In genomic region chr3:113802795-113803455, GRCh38 we compare ENCODE assay signal across 16 cellular contexts. TPM values are rescaled to one million over a fixed set of nuclear protein-coding genes. Genes with fewer than 3 reads are reported as not detected.
DNase-seq lines count a peak whose midpoint lies in the region; ATAC-seq and TF ChIP-seq lines count a peak whose summit lies in the region.
"Had no signal": no experiment of that assay in that cellular context is flagged by ENCODE, and none has a peak within 500 bp of the region (broad histone marks: within the 10 kb centered on the region; RNA-seq: fewer than 3 reads in every experiment).

No MANE protein-coding gene starts in this region.

- intact Hi-C loops in CD4-positive, alpha-beta memory T cell (cut with micrococcal nuclease) = no loop called here
- intact Hi-C loops in activated CD8-positive, alpha-beta T cell treated with anti-CD3 and anti-CD28 coated beads for 36 hours (cut with micrococcal nuclease) = no loop called here

- peak overlapping the region in 4 of 7 donors; percentile 17 to 64 (median 36) for H3K27ac Mint-ChIP-seq in CD4-positive, alpha-beta memory T cell
- peak overlapping the region; percentile 30 for H3K27ac Mint-ChIP-seq in activated CD8-positive, alpha-beta T cell treated with anti-CD3 and anti-CD28 coated beads for 36 hours
- no peak overlapping the region for H3K27ac Mint-ChIP-seq in progenitor cell of endocrine pancreas

- CTCF ChIA-PET in CD4-positive, alpha-beta memory T cell (lab: Charles Lee; ENCODE audit: partially characterized antibody) = interaction anchor here (2.8 kb wide), 1 partner anchor 42 kb away, joined by 6 read pairs; no protein-coding TSS in a partner anchor
- CTCF ChIA-PET in activated CD8-positive, alpha-beta T cell treated with anti-CD3 and anti-CD28 coated beads for 36 hours (lab: Charles Lee) = interaction anchor here (0.6 to 2.1 kb wide), 5 partner anchors 13 to 401 kb away, joined by 3 to 12 read pairs (median 4); partner anchors contain the start of gene GRAMD1C

- no peaks in the 10 kb centered on the region for H3K4me1 Mint-ChIP-seq in CD4-positive, alpha-beta memory T cell
- peaks cover 5% of the 10 kb centered on the region for H3K4me1 Mint-ChIP-seq in activated CD8-positive, alpha-beta T cell treated with anti-CD3 and anti-CD28 coated beads for 36 hours (ENCODE audit: low read depth)
- H3K4me1 Mint-ChIP-seq in progenitor cell of endocrine pancreas (ENCODE audit: low read depth) = peaks cover 6% of the 10 kb centered on the region

- peaks cover 19% of the 10 kb centered on the region for H3K36me3 ChIP-seq in CD4-positive, alpha-beta memory T cell (ENCODE audit: insufficient read depth, low read length)

- no peaks in the 10 kb centered on the region for H3K27me3 Mint-ChIP-seq in CD4-positive, alpha-beta memory T cell
- no peaks in the 10 kb centered on the region for H3K27me3 Mint-ChIP-seq in activated CD8-positive, alpha-beta T cell treated with anti-CD3 and anti-CD28 coated beads for 36 hours
- no peaks in the 10 kb centered on the region for H3K27me3 Mint-ChIP-seq in progenitor cell of endocrine pancreas

- H3K4me3 Mint-ChIP-seq in CD4-positive, alpha-beta memory T cell = no peak overlapping the region
- H3K4me3 Mint-ChIP-seq in activated CD8-positive, alpha-beta T cell treated with anti-CD3 and anti-CD28 coated beads for 36 hours = no peak overlapping the region
- H3K4me3 Mint-ChIP-seq in progenitor cell of endocrine pancreas (ENCODE audit: low read depth) = no peak overlapping the region

- peaks cover 43 to 58% of the 10 kb centered on the region in 2 donors for H3K36me3 Mint-ChIP-seq in CD4-positive, alpha-beta memory T cell
- peaks cover 15% of the 10 kb centered on the region for H3K36me3 Mint-ChIP-seq in activated CD8-positive, alpha-beta T cell treated with anti-CD3 and anti-CD28 coated beads for 36 hours (ENCODE audit: low read depth)
- H3K36me3 Mint-ChIP-seq in progenitor cell of endocrine pancreas (ENCODE audit: insufficient read depth) = peaks cover 22% of the 10 kb centered on the region

- H3K27ac ChIP-seq in CD4-positive, alpha-beta memory T cell (ENCODE audit: low read depth, low read length) = no peak overlapping the region
- H3K27ac ChIP-seq: heart right ventricle, parathyroid adenoma, testis had no signal

- peak; percentile 67 for ATAC-seq in GM19351 (IDR thresholded peaks at IDR 0.05; ENCODE audit: unreplicated experiment)
- peak; percentile 89 for ATAC-seq in HG02938 (IDR thresholded peaks at IDR 0.05; ENCODE audit: unreplicated experiment)
- no peak for ATAC-seq in activated CD8-positive, alpha-beta T cell treated with anti-CD3 and anti-CD28 coated beads for 36 hours
- ATAC-seq in HG03521 (IDR thresholded peaks at IDR 0.05; ENCODE audit: unreplicated experiment) = no peak
- ATAC-seq in HG02973 (IDR thresholded peaks at IDR 0.05; ENCODE audit: unreplicated experiment) = no peak
- ATAC-seq: heart right ventricle, left cardiac atrium, SK-N-SH treated with all-trans-retinoic acid at 6 μM for 48 hours had no signal

- H3K9me3 ChIP-seq in CD4-positive, alpha-beta memory T cell (ENCODE audit: control insufficient read depth in 1 of 2, low read length in 2 of 2) = no peaks in the 10 kb centered on the region
- H3K9me3 ChIP-seq: Caco-2, heart right ventricle, testis had no signal

- H3K27me3 ChIP-seq in CD4-positive, alpha-beta memory T cell (ENCODE audit: insufficient read depth, low read length) = no peaks in the 10 kb centered on the region
- H3K27me3 ChIP-seq: heart right ventricle, testis had no signal

- H3K9me3 Mint-ChIP-seq in CD4-positive, alpha-beta memory T cell = no peaks in the 10 kb centered on the region
- no peaks in the 10 kb centered on the region for H3K9me3 Mint-ChIP-seq in activated CD8-positive, alpha-beta T cell treated with anti-CD3 and anti-CD28 coated beads for 36 hours
- no peaks in the 10 kb centered on the region for H3K9me3 Mint-ChIP-seq in progenitor cell of endocrine pancreas (ENCODE audit: low read depth)

- DNase-seq in CD4-positive, alpha-beta memory T cell = no peak
- no peak for DNase-seq in activated CD8-positive, alpha-beta T cell treated with anti-CD3 and anti-CD28 coated beads for 36 hours
- DNase-seq in SW480 (ENCODE audit: low spot score) (no peak), progenitor cell of endocrine pancreas (ENCODE audit: low spot score, unreplicated experiment) (no peak)
- DNase-seq: amniotic stem cell; Caco-2; heart right ventricle; left cardiac atrium; stimulated activated CD4-positive, alpha-beta T cell treated with anti-CD3 and anti-CD28 coated beads, Interleukin-12 subunit alpha, Interleukin-12 subunit beta, amount 100 ng/mL, for 4 hours; testis had no signal

- H3K4me3 ChIP-seq in CD4-positive, alpha-beta memory T cell (ENCODE audit: low read length in 2 of 2) = no peak overlapping the region
- H3K4me3 ChIP-seq: heart right ventricle, testis had no signal

- POLR2A ChIA-PET in CD4-positive, alpha-beta memory T cell (lab: Charles Lee; ENCODE audit: partially characterized antibody) = no interaction called here
- POLR2A ChIA-PET in activated CD8-positive, alpha-beta T cell treated with anti-CD3 and anti-CD28 coated beads for 36 hours (lab: Charles Lee) = no interaction called here

- no peak for TF ChIP-seq CTCF in activated CD8-positive, alpha-beta T cell treated with anti-CD3 and anti-CD28 coated beads for 36 hours (IDR thresholded peaks at IDR 0.05)
- no peak for TF ChIP-seq CTCF in progenitor cell of endocrine pancreas (IDR thresholded peaks at IDR 0.05; ENCODE audit: unreplicated experiment)

- no peaks in the 10 kb centered on the region for H3K4me1 ChIP-seq in CD4-positive, alpha-beta memory T cell (ENCODE audit: insufficient read depth, low read length)
- H3K4me1 ChIP-seq: Caco-2, heart right ventricle, parathyroid adenoma, testis had no signal

RNA-seq across cellular contexts. Expression of gene GRAMD1C, which starts 35.7 kb away (rescaled TPM):
- total RNA-seq in CD4-positive, alpha-beta memory T cell = 1 to 10 TPM; 2.6 to 2.8 TPM
- polyA plus RNA-seq in CD4-positive, alpha-beta memory T cell = under 1 TPM in 1 of 2 donors, not detected in 1; 0.45 TPM
- total RNA-seq in activated CD8-positive, alpha-beta T cell treated with anti-CD3 and anti-CD28 coated beads for 36 hours = under 1 TPM; 0.29 to 0.61 TPM
- 1.7 and 2.4 TPM in 2 replicates for total RNA-seq in progenitor cell of endocrine pancreas

RNA-seq across cellular contexts. Expression of gene ATP6V1A, which starts 56.1 kb away (rescaled TPM):
- 10 to 100 TPM; 24.1 to 26.1 TPM for total RNA-seq in CD4-positive, alpha-beta memory T cell
- 10 to 100 TPM; 22.7 to 26.6 TPM for polyA plus RNA-seq in CD4-positive, alpha-beta memory T cell
- 10 to 100 TPM; 36.7 to 40.7 TPM for total RNA-seq in activated CD8-positive, alpha-beta T cell treated with anti-CD3 and anti-CD28 coated beads for 36 hours
- 70.1 and 71.0 TPM in 2 replicates for total RNA-seq in progenitor cell of endocrine pancreas

RNA-seq across cellular contexts. Expression of gene NAA50, which starts 56.9 kb away (rescaled TPM):
- 10 to 100 TPM; 65.1 to 69.9 TPM for total RNA-seq in CD4-positive, alpha-beta memory T cell
- polyA plus RNA-seq in CD4-positive, alpha-beta memory T cell = 10 to 100 TPM; 77.5 to 77.7 TPM
- total RNA-seq in activated CD8-positive, alpha-beta T cell treated with anti-CD3 and anti-CD28 coated beads for 36 hours = 100 to 1,000 TPM; 117 to 118 TPM
- 99.2 and 110 TPM in 2 replicates for total RNA-seq in progenitor cell of endocrine pancreas

Comparison
In these comparisons a context has a peak if more than half of its experiments do, and no peak if none do; other contexts are left out.
1. ATAC-seq: peak in GM19351 (single experiment) and HG02938 (single experiment); none in activated CD8-positive, alpha-beta T cell treated with anti-CD3 and anti-CD28 coated beads for 36 hours (single experiment), HG03521 (single experiment) and HG02973 (single experiment).